Comparison of ENCODE assay signal across 20 cellular contexts in genomic region chr10:15871823-15872222, GRCh38. TPM values are rescaled to one million over a fixed set of nuclear protein-coding genes. Genes with fewer than 3 reads are reported as not detected.
A peak's percentile ranks its signal among the peaks of the same experiment; 100 is the strongest.
DNase-seq lines count a peak whose midpoint lies in the region; ATAC-seq, FAIRE-seq and TF ChIP-seq lines count a peak whose summit lies in the region.
"Had no signal": no experiment of that assay in that cellular context is flagged by ENCODE, and none has a peak within 500 bp of the region (broad histone marks: within the 10 kb centered on the region; RNA-seq: fewer than 3 reads in every experiment).

No MANE protein-coding gene starts in this region.

- CTCF ChIA-PET in SK-N-SH (lab: Yijun Ruan, JAX), result no interaction called here
- CTCF ChIA-PET in HEK293 (lab: Yijun Ruan, JAX), result no interaction called here
- CTCF ChIA-PET in K562 (lab: Yijun Ruan, JAX; ENCODE audit: low intra/inter-chr PET ratio), result no interaction called here

- H3K27ac ChIP-seq in SK-N-SH (ENCODE audit: low read depth in 2 of 2, low read length in 1 of 2) (no peak overlapping the region), HEK293 (ENCODE audit: extremely low read depth, low read depth, low read length) (no peak overlapping the region), K562 (ENCODE audit: extremely low read depth, low read depth, low read length) (no peak overlapping the region)
- H3K27ac ChIP-seq: 22Rv1; A549; BLaER1 treated with 17β-estradiol and CSF1 and Interleukin-3, amounts not matched to agents 10 nM and 100 nM; C4-2B had no signal

- no peak for ATAC-seq in SK-N-SH treated with all-trans-retinoic acid at 6 μM for 48 hours
- ATAC-seq in K562, result no peak
- ATAC-seq: A549; CD8-positive, alpha-beta T cell had no signal

- H2AFZ ChIP-seq in SK-N-SH (ENCODE audit: low read depth) (no peak overlapping the region), K562 (ENCODE audit: low read depth, low read length) (no peak overlapping the region)

- no peaks in the 10 kb centered on the region for H3K9me3 ChIP-seq in SK-N-SH
- H3K9me3 ChIP-seq in HEK293 (ENCODE audit: control insufficient read depth, insufficient read depth, low read depth, low read length), result no peaks in the 10 kb centered on the region
- no peaks in the 10 kb centered on the region for H3K9me3 ChIP-seq in K562 (replicated peaks; ENCODE audit: control insufficient read depth, insufficient read depth, low read depth, low read length)
- H3K9me3 ChIP-seq: Caco-2 had no signal

- in situ Hi-C loops in K562 (cut with MboI) (no loop called here), KBM-7 (cut with MboI; ENCODE audit: low pct_unique_long_range_greater_than_20kb, low sequenced_read_pairs) (no loop called here)

- H3K79me2 ChIP-seq in SK-N-SH (ENCODE audit: insufficient read depth), result no peaks in the 10 kb centered on the region
- H3K79me2 ChIP-seq in K562 (ENCODE audit: control insufficient read depth, insufficient read depth, low read length), result no peaks in the 10 kb centered on the region

- H3K36me3 ChIP-seq in SK-N-SH (replicated peaks in 1 of 2; ENCODE audit: control insufficient read depth in 1 of 2, insufficient read depth in 2 of 2, low read length in 1 of 2), result no peaks in the 10 kb centered on the region
- H3K36me3 ChIP-seq in HEK293 (ENCODE audit: control insufficient read depth in 2 of 2, insufficient read depth in 1 of 2, low read length in 2 of 2), result no peaks in the 10 kb centered on the region
- H3K36me3 ChIP-seq in K562 (ENCODE audit: control insufficient read depth, insufficient read depth, low read length), result no peaks in the 10 kb centered on the region
- H3K36me3 ChIP-seq: BLaER1 treated with 17β-estradiol and CSF1 and Interleukin-3, amounts not matched to agents 10 nM and 100 nM had no signal

- DNase-seq in SK-N-SH (no peak), K562 (ENCODE audit: extremely low read depth in 1 of 4, low spot score in 3 of 4) (no peak), KBM-7 (no peak), ureter (ENCODE audit: low spot score) (no peak)
- DNase-seq: AML-193; Caco-2; Calu3; CD4-positive, alpha-beta T cell; CD8-positive, alpha-beta T cell; DMS79 treated with DMSO at 0.1 percent for 48 hours; GF-D8 had no signal

- TF ChIP-seq RAD21 in SK-N-SH (IDR thresholded peaks at IDR 0.05; ENCODE audit: low read length), result no peak
- TF ChIP-seq RAD21 in K562 (CRISPR knock-in tag; conservative IDR thresholded peaks at IDR 0.05 in 1 of 2, IDR thresholded peaks at IDR 0.05 in 1 of 2), result no peak

- 11% methylated on average over 1 of the region's 1 CpG for WGBS in SK-N-SH (ENCODE audit: low lambda C conversion rate)
- WGBS in K562 (ENCODE audit: insufficient coverage, low coverage, missing lambda C conversion rate), result 0% methylated on average over 1 of the region's 1 CpG

- H3K9me1 ChIP-seq in K562 (ENCODE audit: control insufficient read depth, insufficient read depth, low read length), result no peaks in the 10 kb centered on the region

- TF ChIP-seq EP300 in SK-N-SH (IDR thresholded peaks at IDR 0.05; ENCODE audit: borderline replicate concordance in 1 of 2, low read depth in 1 of 2, low read length in 1 of 2) (no peak), K562 (IDR thresholded peaks at IDR 0.05; ENCODE audit: low read length) (no peak; the same call in 1 of the 2 replicates)

- H3F3A ChIP-seq in SK-N-SH (replicated peaks; ENCODE audit: insufficient read depth), result no peaks in the 10 kb centered on the region

- H3K9me2 ChIP-seq in SK-N-SH, result peaks cover 3% of the 10 kb centered on the region; the same call in 1 of the 2 replicates

- H3K4me2 ChIP-seq in SK-N-SH, result no peak overlapping the region
- H3K4me2 ChIP-seq in K562 (ENCODE audit: insufficient read depth, low read length), result no peak overlapping the region
- H3K4me2 ChIP-seq: A549; BLaER1 treated with 17β-estradiol and CSF1 and Interleukin-3, amounts not matched to agents 10 nM and 100 nM had no signal

- TF ChIP-seq CTCF in SK-N-SH (IDR thresholded peaks at IDR 0.05) (no peak), HEK293 (tag by site-specific recombination; IDR thresholded peaks at IDR 0.05) (no peak), K562 (IDR thresholded peaks at IDR 0.05 in 2 of 3, conservative IDR thresholded peaks at IDR 0.05 in 1 of 3; ENCODE audit: insufficient read depth in 2 of 3, low read depth in 1 of 3, low read length in 3 of 3) (no peak)

- H3K27me3 ChIP-seq in SK-N-SH (ENCODE audit: insufficient read depth) (peaks cover 8% of the 10 kb centered on the region; the same call in 1 of the 2 replicates), K562 (ENCODE audit: control insufficient read depth in 2 of 2, insufficient read depth in 2 of 2, low read length in 2 of 2) (no peaks in the 10 kb centered on the region)
- H3K27me3 ChIP-seq: BLaER1 treated with 17β-estradiol and CSF1 and Interleukin-3, amounts not matched to agents 10 nM and 100 nM had no signal

- no TSS peak for BruUV-seq in K562 (replicated peaks; lab: Mats Ljungman, UMichigan)

- no peak for TF ChIP-seq POLR2A in K562 (conservative IDR thresholded peaks at IDR 0.05)

- H3K4me3 ChIP-seq in SK-N-SH (ENCODE audit: low read depth in 2 of 2, low read length in 1 of 2) (no peak overlapping the region), HEK293 (ENCODE audit: low read depth, low read length) (no peak overlapping the region), K562 (no peak overlapping the region)
- H3K4me3 ChIP-seq: A549; BLaER1 treated with 17β-estradiol and CSF1 and Interleukin-3, amounts not matched to agents 10 nM and 100 nM had no signal

- intact Hi-C loops in K562 (cut with micrococcal nuclease), result no loop called here

- H4K20me1 ChIP-seq in SK-N-SH (ENCODE audit: insufficient read depth) (no peaks in the 10 kb centered on the region), K562 (replicated peaks; ENCODE audit: control insufficient read depth, insufficient read depth, low read length) (no peaks in the 10 kb centered on the region)
- H4K20me1 ChIP-seq: BLaER1 treated with 17β-estradiol and CSF1 and Interleukin-3, amounts not matched to agents 10 nM and 100 nM had no signal

- H3K9ac ChIP-seq in SK-N-SH (no peak overlapping the region), K562 (ENCODE audit: insufficient read depth in 1 of 2, low read depth in 2 of 2, low read length in 2 of 2) (no peak overlapping the region)
- H3K9ac ChIP-seq: BLaER1 treated with 17β-estradiol and CSF1 and Interleukin-3, amounts not matched to agents 10 nM and 100 nM had no signal

- no peak for FAIRE-seq in K562 (lab: Jason Lieb, UNC)
- FAIRE-seq: A549, D721Med, GM12891, GM19239 had no signal

- POLR2A ChIA-PET in SK-N-SH (lab: Yijun Ruan, JAX) (no interaction called here), HEK293 (lab: Yijun Ruan, JAX) (no interaction called here), K562 (lab: Yijun Ruan, JAX) (interaction anchor here (0.6 kb wide), 1 partner anchor 24 kb away, joined by 5 read pairs; no protein-coding TSS in a partner anchor)

- no peaks in the 10 kb centered on the region for H3K4me1 ChIP-seq in SK-N-SH (ENCODE audit: control insufficient read depth in 1 of 2, insufficient read depth in 2 of 2, low read depth in 1 of 2, low read length in 1 of 2)
- H3K4me1 ChIP-seq in HEK293 (ENCODE audit: control insufficient read depth, insufficient read depth, low read length), result no peaks in the 10 kb centered on the region; the same call in 1 of the 2 replicates
- H3K4me1 ChIP-seq in K562 (replicated peaks in 1 of 2; ENCODE audit: control insufficient read depth in 2 of 2, insufficient read depth in 2 of 2, low read length in 2 of 2), result no peaks in the 10 kb centered on the region; a peak in 1 of 5 replicates
- H3K4me1 ChIP-seq: A549; BLaER1 treated with 17β-estradiol and CSF1 and Interleukin-3, amounts not matched to agents 10 nM and 100 nM; Caco-2 had no signal

TF ChIP-seq in SK-N-SH treated with all-trans-retinoic acid at 6 μM for 48 hours, 23 proteins besides CTCF, POLR2A, EP300 and RAD21 (continues in another document):
- TF ChIP-seq SNAI2 (CRISPR knock-in tag; IDR thresholded peaks at IDR 0.05) (no peak), ISL1 (CRISPR knock-in tag; IDR thresholded peaks at IDR 0.05) (peak; percentile 93), GLIS3 (CRISPR knock-in tag; IDR thresholded peaks at IDR 0.05) (no peak)

TF ChIP-seq in K562, 482 proteins besides CTCF, POLR2A, EP300 and RAD21 (continues in another document):
- TF ChIP-seq, protein P1, sequence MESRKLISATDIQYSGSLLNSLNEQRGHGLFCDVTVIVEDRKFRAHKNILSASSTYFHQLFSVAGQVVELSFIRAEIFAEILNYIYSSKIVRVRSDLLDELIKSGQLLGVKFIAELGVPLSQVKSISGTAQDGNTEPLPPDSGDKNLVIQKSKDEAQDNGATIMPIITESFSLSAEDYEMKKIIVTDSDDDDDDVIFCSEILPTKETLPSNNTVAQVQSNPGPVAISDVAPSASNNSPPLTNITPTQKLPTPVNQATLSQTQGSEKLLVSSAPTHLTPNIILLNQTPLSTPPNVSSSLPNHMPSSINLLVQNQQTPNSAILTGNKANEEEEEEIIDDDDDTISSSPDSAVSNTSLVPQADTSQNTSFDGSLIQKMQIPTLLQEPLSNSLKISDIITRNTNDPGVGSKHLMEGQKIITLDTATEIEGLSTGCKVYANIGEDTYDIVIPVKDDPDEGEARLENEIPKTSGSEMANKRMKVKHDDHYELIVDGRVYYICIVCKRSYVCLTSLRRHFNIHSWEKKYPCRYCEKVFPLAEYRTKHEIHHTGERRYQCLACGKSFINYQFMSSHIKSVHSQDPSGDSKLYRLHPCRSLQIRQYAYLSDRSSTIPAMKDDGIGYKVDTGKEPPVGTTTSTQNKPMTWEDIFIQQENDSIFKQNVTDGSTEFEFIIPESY (CRISPR knock-in tag; IDR thresholded peaks at IDR 0.05), result no peak
- no peak for TF ChIP-seq FOXJ3 (CRISPR knock-in tag; IDR thresholded peaks at IDR 0.05)

RNA-seq across cellular contexts. Expression of gene MINDY3, which starts 11.5 kb away (rescaled TPM):
- polyA plus RNA-seq in SK-N-SH (2012; rRNA removed) (9.5 and 12.8 TPM in 2 replicates), K562 (2011; rRNA removed) (17.1 and 18.3 TPM in 2 replicates), K562 (2014; fragmentation: Illumina TruSeq; extraction: Trizol) (21.3 and 23.6 TPM in 2 replicates), K562 (2014; fragmentation: Nextera tagmentation; extraction: Ambion mirVana) (10 to 100 TPM; 34.2 to 35.9 TPM), K562 (2014; rRNA removed) (14.7 and 19.2 TPM in 2 replicates)
- 11.2 and 13.9 TPM in 2 replicates for polyA plus RNA-seq in SK-N-SH (2012; cell fraction: cytosol; rRNA removed)
- 8.8 and 25.7 TPM in 2 replicates for polyA plus RNA-seq in SK-N-SH (2012; cell fraction: nucleus; rRNA removed)
- total RNA-seq in K562 (2011; cell fraction: chromatin; rRNA removed; ENCODE audit: low replicate concordance), result 13.0 and 53.9 TPM in 2 replicates
- total RNA-seq in K562 (2011; cell fraction: nucleolus; rRNA removed), result 7.5 and 9.9 TPM in 2 replicates
- total RNA-seq in K562 (2011; cell fraction: nucleoplasm; rRNA removed), result 25.6 and 40.0 TPM in 2 replicates
- total RNA-seq in K562 (2014; rRNA removed) (11.7 and 14.0 TPM in 2 replicates), K562 (2014; rRNA removed; fragmentation: Illumina TruSeq; extraction: Trizol) (29.1 and 33.9 TPM in 2 replicates), K562 (2015; rRNA removed; fragmentation: Illumina TruSeq; extraction: Trizol) (28.8 and 29.5 TPM in 2 replicates), K562 (2021) (22.0 and 23.0 TPM in 2 replicates), ureter (43.2 TPM)
- 2.9 and 6.9 TPM in 2 replicates for polyA plus RNA-seq in K562 (2011; cell fraction: cytosol; rRNA removed)
- polyA plus RNA-seq in K562 (2011; cell fraction: nucleus; rRNA removed), result 17.9 and 29.3 TPM in 2 replicates
- polyA plus RNA-seq in K562 (2012), result 16.7 and 29.5 TPM in 2 replicates
- 24.1 and 28.4 TPM in 2 replicates for polyA minus RNA-seq in K562 (2011; rRNA and poly(A)+ RNA removed)
- polyA minus RNA-seq in K562 (2011; cell fraction: cytosol; rRNA and poly(A)+ RNA removed), result 9.4 and 10.1 TPM in 2 replicates
- 29.1 and 59.8 TPM in 2 replicates for polyA minus RNA-seq in K562 (2011; cell fraction: nucleus; rRNA and poly(A)+ RNA removed)
